In the genomic region with DNA sequence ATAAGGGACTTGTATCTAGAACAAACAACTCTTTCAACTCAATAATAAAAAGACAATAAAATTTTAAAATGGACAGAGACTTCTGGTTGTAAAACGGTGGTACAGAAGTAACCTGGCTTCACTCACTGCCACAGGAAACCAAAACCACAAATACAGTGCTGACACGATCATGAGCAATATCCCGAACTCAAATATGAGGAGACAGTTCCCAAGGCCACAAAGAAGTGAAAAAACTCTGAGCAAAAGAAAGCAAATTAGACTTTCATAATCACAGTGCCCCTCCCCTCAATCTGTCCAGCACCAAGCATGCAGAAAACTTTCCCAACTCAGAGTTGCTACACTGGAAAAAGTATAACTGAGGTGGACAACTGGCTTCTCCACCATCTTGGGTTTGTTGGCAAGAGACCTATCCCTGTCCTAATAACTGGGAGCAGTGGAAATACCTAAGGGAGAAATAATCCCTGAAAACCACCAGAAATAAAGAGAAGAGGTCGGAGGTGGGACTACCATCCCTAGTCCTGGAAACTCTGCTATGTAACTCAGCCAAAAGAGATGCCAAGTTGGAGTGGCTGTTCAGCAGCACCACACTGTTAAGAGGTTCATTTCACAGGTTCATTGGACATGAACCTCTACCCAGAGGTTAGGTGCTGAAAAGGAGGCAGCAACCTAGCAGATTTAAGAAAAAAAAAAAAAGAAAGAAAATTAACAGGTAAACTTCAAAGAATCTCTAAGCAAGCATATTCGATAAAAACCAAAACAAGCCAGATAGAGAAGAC, we compare ENCODE assay signal across 8 cellular contexts. TPM values are rescaled to one million over a fixed set of nuclear protein-coding genes. Genes with fewer than 3 reads are reported as not detected.
DNase-seq lines count a peak whose midpoint lies in the region; ATAC-seq and TF ChIP-seq lines count a peak whose summit lies in the region.

No MANE protein-coding gene starts in this region.

- H3K36me3 Mint-ChIP-seq in Calu3 (ENCODE audit: insufficient read depth, unreplicated experiment), result peaks cover 8% of the 10 kb centered on the region
- H3K36me3 Mint-ChIP-seq in activated T-helper 1 cell treated with anti-CD3 and anti-CD28 coated beads, Interleukin-12 subunit alpha, Interleukin-12 subunit beta, Interleukin-2, Interleukin-4 antibody, amounts not matched to agents 30 ng/mL and 10 ng/mL and 1 ng/mL, durations not matched to agents 14 hours and 24 hours and 36 hours (ENCODE audit: low read depth), result peaks cover 28% of the 10 kb centered on the region
- peaks cover 15 to 44% of the 10 kb centered on the region in 2 donors for H3K36me3 Mint-ChIP-seq in naive B cell

- intact Hi-C loops in Calu3 (cut with micrococcal nuclease; ENCODE audit: unreplicated experiment), result loop anchor here (5.0 kb wide), 2 partner anchors 35 to 50 kb away; no protein-coding TSS in a partner anchor
- intact Hi-C loops in activated T-helper 1 cell treated with anti-CD3 and anti-CD28 coated beads, Interleukin-12 subunit alpha, Interleukin-12 subunit beta, Interleukin-2, Interleukin-4 antibody, amounts not matched to agents 30 ng/mL and 10 ng/mL and 1 ng/mL, durations not matched to agents 14 hours and 24 hours and 36 hours (cut with micrococcal nuclease), result loop anchor here (5.0 to 10.0 kb wide), 2 partner anchors 50 to 617 kb away; no protein-coding TSS in a partner anchor

- TF ChIP-seq CTCF in Calu3 (IDR thresholded peaks at IDR 0.05; ENCODE audit: unreplicated experiment) (no peak), KMS-11 (conservative IDR thresholded peaks at IDR 0.05; ENCODE audit: low read depth, low read length) (no peak)

- peak; percentile 72 for ATAC-seq in GM21381 (IDR thresholded peaks at IDR 0.05; ENCODE audit: unreplicated experiment)
- ATAC-seq in naive B cell (ENCODE audit: low read depth in 2 of 2), result peak; percentile 45 to 58

- no peaks in the 10 kb centered on the region for H4K20me1 ChIP-seq in KMS-11 (ENCODE audit: insufficient read depth)

- CTCF ChIA-PET in Calu3 (lab: Charles Lee), result interaction anchor here (1.0 kb wide), 1 partner anchor 51 kb away, joined by 3 read pairs; no protein-coding TSS in a partner anchor

- no peaks in the 10 kb centered on the region for H3K36me3 ChIP-seq in KMS-11 (ENCODE audit: insufficient read depth)

- no TSS peak for BruUV-seq in Calu3 (replicated peaks; lab: Mats Ljungman, UMichigan)

- H3K79me2 ChIP-seq in KMS-11 (ENCODE audit: insufficient read depth, low read depth), result peaks cover 24% of the 10 kb centered on the region; the same call in 1 of the 2 replicates

- H3K9ac ChIP-seq in KMS-11, result no peak overlapping the region

- no peak overlapping the region for H3K4me3 ChIP-seq in KMS-11 (IDR thresholded peaks at IDR 0.05; ENCODE audit: insufficient read depth, low read depth, low read length)

- DNase-seq in Calu3 (peak; percentile 14), naive B cell (no peak), D341Med (ENCODE audit: low spot score) (no peak), DMS114 treated with DMSO at 0.1 percent for 48 hours (lab: John Stamatoyannopoulos, UW; ENCODE audit: unreplicated experiment) (no peak), NCI-H146 treated with DMSO at 0.1 percent for 48 hours (lab: John Stamatoyannopoulos, UW; ENCODE audit: unreplicated experiment) (no peak)
- no peak for DNase-seq in activated T-helper 1 cell treated with anti-CD3 and anti-CD28 coated beads, Interleukin-12 subunit alpha, Interleukin-12 subunit beta, Interleukin-2, Interleukin-4 antibody, amounts not matched to agents 30 ng/mL and 10 ng/mL and 1 ng/mL, durations not matched to agents 14 hours and 24 hours and 36 hours (ENCODE audit: low spot score)

- H3K27ac ChIP-seq in KMS-11, result no peak overlapping the region

- peaks cover 8% of the 10 kb centered on the region for H3K9me3 Mint-ChIP-seq in Calu3 (ENCODE audit: low read depth, unreplicated experiment)
- H3K9me3 Mint-ChIP-seq in activated T-helper 1 cell treated with anti-CD3 and anti-CD28 coated beads, Interleukin-12 subunit alpha, Interleukin-12 subunit beta, Interleukin-2, Interleukin-4 antibody, amounts not matched to agents 30 ng/mL and 10 ng/mL and 1 ng/mL, durations not matched to agents 14 hours and 24 hours and 36 hours, result peaks cover 11% of the 10 kb centered on the region
- peaks cover 6 to 27% (median 16%) of the 10 kb centered on the region in 7 donors for H3K9me3 Mint-ChIP-seq in naive B cell

- peak overlapping the region; percentile 61 for H3K4me2 ChIP-seq in KMS-11

- peak overlapping the region; percentile 48 for H3K27ac Mint-ChIP-seq in Calu3 (ENCODE audit: unreplicated experiment)
- H3K27ac Mint-ChIP-seq in activated T-helper 1 cell treated with anti-CD3 and anti-CD28 coated beads, Interleukin-12 subunit alpha, Interleukin-12 subunit beta, Interleukin-2, Interleukin-4 antibody, amounts not matched to agents 30 ng/mL and 10 ng/mL and 1 ng/mL, durations not matched to agents 14 hours and 24 hours and 36 hours, result no peak overlapping the region
- H3K27ac Mint-ChIP-seq in naive B cell, result peak overlapping the region in 5 of 6 donors; percentile 33 to 75 (median 67)

- H3K4me1 Mint-ChIP-seq in Calu3 (ENCODE audit: low read depth, unreplicated experiment) (peaks cover 36% of the 10 kb centered on the region), naive B cell (peaks cover 28 to 49% (median 32%) of the 10 kb centered on the region in 3 donors)
- H3K4me1 Mint-ChIP-seq in activated T-helper 1 cell treated with anti-CD3 and anti-CD28 coated beads, Interleukin-12 subunit alpha, Interleukin-12 subunit beta, Interleukin-2, Interleukin-4 antibody, amounts not matched to agents 30 ng/mL and 10 ng/mL and 1 ng/mL, durations not matched to agents 14 hours and 24 hours and 36 hours (ENCODE audit: low read depth), result peaks cover 37% of the 10 kb centered on the region

- H3K4me3 Mint-ChIP-seq in Calu3 (ENCODE audit: low read depth, unreplicated experiment) (peak overlapping the region; percentile 38), naive B cell (peak overlapping the region in 5 of 8 donors; percentile 13 to 77 (median 30))
- H3K4me3 Mint-ChIP-seq in activated T-helper 1 cell treated with anti-CD3 and anti-CD28 coated beads, Interleukin-12 subunit alpha, Interleukin-12 subunit beta, Interleukin-2, Interleukin-4 antibody, amounts not matched to agents 30 ng/mL and 10 ng/mL and 1 ng/mL, durations not matched to agents 14 hours and 24 hours and 36 hours, result peak overlapping the region; percentile 34

- H3K27me3 Mint-ChIP-seq in Calu3 (ENCODE audit: unreplicated experiment) (no peaks in the 10 kb centered on the region), naive B cell (no peaks in the 10 kb centered on the region)
- H3K27me3 Mint-ChIP-seq in activated T-helper 1 cell treated with anti-CD3 and anti-CD28 coated beads, Interleukin-12 subunit alpha, Interleukin-12 subunit beta, Interleukin-2, Interleukin-4 antibody, amounts not matched to agents 30 ng/mL and 10 ng/mL and 1 ng/mL, durations not matched to agents 14 hours and 24 hours and 36 hours (ENCODE audit: insufficient read depth), result no peaks in the 10 kb centered on the region

- H3K4me1 ChIP-seq in KMS-11 (ENCODE audit: low read depth, poor library complexity, severe bottlenecking), result peaks cover 35% of the 10 kb centered on the region

- H3K27me3 ChIP-seq in KMS-11 (ENCODE audit: insufficient read depth, low read depth), result no peaks in the 10 kb centered on the region

- no peak overlapping the region for H2AFZ ChIP-seq in KMS-11 (ENCODE audit: low read depth)

RNA-seq across cellular contexts. Expression of gene REV3L, which starts 55.5 kb away (rescaled TPM):
- total RNA-seq in Calu3 (2022), result 17.2 and 19.0 TPM in 2 replicates
- total RNA-seq in activated T-helper 1 cell treated with anti-CD3 and anti-CD28 coated beads, Interleukin-12 subunit alpha, Interleukin-12 subunit beta, Interleukin-2, Interleukin-4 antibody, amounts not matched to agents 30 ng/mL and 10 ng/mL and 1 ng/mL, durations not matched to agents 14 hours and 24 hours and 36 hours, result 18.3 and 23.3 TPM in 2 replicates
- polyA plus RNA-seq in naive B cell (ENCODE audit: low read depth in 6 of 6), result 10 to 100 TPM in 2 of 6 donors, 1 to 10 TPM in 4; 3.2 to 18.5 (median 8.8) TPM
